In the genomic region with DNA sequence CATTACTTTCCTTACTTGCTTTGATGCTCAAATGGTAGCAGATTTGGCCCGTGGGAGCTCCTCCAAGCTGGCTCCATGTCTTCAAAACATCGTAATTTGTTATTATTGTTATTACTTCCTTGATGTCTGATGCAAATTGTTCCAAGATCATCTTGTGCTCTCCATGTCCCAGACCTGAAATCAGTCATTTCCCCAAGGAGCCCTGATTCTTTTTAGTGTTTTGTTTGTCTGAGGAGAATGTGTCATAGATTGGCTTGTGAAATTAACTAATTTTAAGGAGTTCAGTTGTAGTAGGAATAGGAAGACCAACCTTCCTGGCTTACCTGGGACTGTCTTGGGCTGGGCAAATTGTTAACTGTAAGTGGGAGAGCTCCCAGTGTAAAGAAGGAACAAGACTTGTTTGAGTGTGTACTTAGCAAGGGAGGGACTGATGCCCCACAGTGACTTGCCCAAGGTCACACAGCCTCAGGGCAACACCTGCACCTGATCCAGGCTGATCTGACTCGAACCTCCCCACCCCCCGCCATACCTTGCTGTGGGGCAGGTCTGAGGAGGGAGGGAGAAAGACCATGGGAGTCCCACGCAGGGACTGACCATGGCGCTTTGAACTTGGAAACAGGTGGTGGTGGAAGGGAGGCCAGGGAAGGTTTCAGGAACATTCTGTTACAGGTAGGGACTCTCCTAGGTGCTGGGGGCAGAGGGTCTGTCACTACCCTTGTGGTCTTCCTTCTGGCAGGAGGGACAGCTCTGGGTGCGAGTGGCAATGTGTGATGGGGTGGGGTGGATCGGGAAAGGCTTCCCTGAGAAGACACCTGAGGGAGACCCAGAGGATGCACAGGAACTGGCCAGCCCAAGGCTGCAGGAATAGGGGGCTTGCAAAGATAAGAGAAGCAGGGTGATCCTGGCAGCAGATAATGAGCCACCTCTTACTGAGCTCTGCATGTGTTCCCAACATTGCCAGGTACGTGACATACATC, we compare ENCODE assay signal across 21 cellular contexts. TPM values are rescaled to one million over a fixed set of nuclear protein-coding genes. Genes with fewer than 3 reads are reported as not detected.
DNase-seq lines count a peak whose midpoint lies in the region; ATAC-seq and TF ChIP-seq lines count a peak whose summit lies in the region.
"Had no signal": no experiment of that assay in that cellular context is flagged by ENCODE, and none has a peak within 500 bp of the region (broad histone marks: within the 10 kb centered on the region; RNA-seq: fewer than 3 reads in every experiment).

No MANE protein-coding gene starts in this region.

- no peaks in the 10 kb centered on the region for H3K27me3 Mint-ChIP-seq in CD4-positive, alpha-beta T cell
- H3K27me3 Mint-ChIP-seq in IgD-negative memory B cell: no peaks in the 10 kb centered on the region
- H3K27me3 Mint-ChIP-seq in neural crest cell (ENCODE audit: low read depth): peaks cover 3% of the 10 kb centered on the region

- no peaks in the 10 kb centered on the region for H3K27me3 ChIP-seq in CD4-positive, alpha-beta T cell (ENCODE audit: control insufficient read depth, insufficient read depth, low read length)
- H3K27me3 ChIP-seq in esophagus squamous epithelium: no peaks in the 10 kb centered on the region
- H3K27me3 ChIP-seq: body of pancreas, tibial artery had no signal

- peaks cover 36 to 77% (median 42%) of the 10 kb centered on the region in 3 donors for H3K4me1 ChIP-seq in esophagus squamous epithelium

- POLR2A ChIA-PET in CD4-positive, alpha-beta T cell (lab: Charles Lee): no interaction called here

- peaks cover 47% of the 10 kb centered on the region for H3K4me1 Mint-ChIP-seq in CD4-positive, alpha-beta T cell (ENCODE audit: low read depth)
- H3K4me1 Mint-ChIP-seq in IgD-negative memory B cell (peaks cover 35 to 53% (median 47%) of the 10 kb centered on the region in 3 donors), neural crest cell (peaks cover 23% of the 10 kb centered on the region)

- H3K36me3 Mint-ChIP-seq in CD4-positive, alpha-beta T cell (ENCODE audit: low read depth): no peaks in the 10 kb centered on the region
- peaks cover 2% of the 10 kb centered on the region for H3K36me3 Mint-ChIP-seq in IgD-negative memory B cell
- H3K36me3 Mint-ChIP-seq in neural crest cell (ENCODE audit: low read depth): no peaks in the 10 kb centered on the region

- H3K4me3 ChIP-seq in esophagus squamous epithelium: no peak overlapping the region
- H3K4me3 ChIP-seq: body of pancreas, SK-N-MC, tibial artery had no signal

- H3K27ac ChIP-seq in CD4-positive, alpha-beta T cell (ENCODE audit: low read depth, low read length): no peak overlapping the region
- H3K27ac ChIP-seq in esophagus squamous epithelium: peak overlapping the region in 3 of 4 donors; percentile 21 to 91 (median 51)
- H3K27ac ChIP-seq: body of pancreas, SK-N-MC, tibial artery had no signal

- H3K27ac Mint-ChIP-seq in CD4-positive, alpha-beta T cell: peak overlapping the region; percentile 100
- peak overlapping the region; percentile 32 to 95 (median 91) for H3K27ac Mint-ChIP-seq in IgD-negative memory B cell
- no peak overlapping the region for H3K27ac Mint-ChIP-seq in neural crest cell (ENCODE audit: unreplicated experiment)
- H3K27ac Mint-ChIP-seq: HFFc6; stimulated activated effector memory CD8-positive, alpha-beta T cell treated with anti-CD3 and anti-CD28 coated beads, Interleukin-12 subunit alpha, Interleukin-12 subunit beta, amount 100 ng/mL, for 72 hours had no signal

- TF ChIP-seq CTCF in CD4-positive, alpha-beta T cell (IDR thresholded peaks at IDR 0.05): no peak
- TF ChIP-seq CTCF in esophagus squamous epithelium (IDR thresholded peaks at IDR 0.05) (no peak), neural crest cell (conservative IDR thresholded peaks at IDR 0.05) (no peak), GM13976 (IDR thresholded peaks at IDR 0.05; ENCODE audit: borderline replicate concordance, control extremely low read depth, extremely low read depth, insufficient read depth, missing control alignments) (no peak)

- no peak for TF ChIP-seq POLR2A in esophagus squamous epithelium (IDR thresholded peaks at IDR 0.05)

- intact Hi-C loops in CD4-positive, alpha-beta T cell (cut with DNase I, micrococcal nuclease): loop anchor here (5.0 to 10.0 kb wide), 5 partner anchors 105 to 1400 kb away; a partner anchor contains a TSS
- intact Hi-C loops in esophagus squamous epithelium (cut with DNase I): no loop called here

- CTCF ChIA-PET in CD4-positive, alpha-beta T cell (lab: Charles Lee): interaction anchor here (0.6 kb wide), 1 partner anchor 9 kb away, joined by 3 read pairs; no protein-coding TSS in a partner anchor

- 73 to 82% methylated on average over 7 to 9 of the region's 9 CpGs for WGBS in esophagus squamous epithelium, 2 donors

- H3K4me3 Mint-ChIP-seq in CD4-positive, alpha-beta T cell: peak overlapping the region; percentile 40
- H3K4me3 Mint-ChIP-seq in IgD-negative memory B cell (peak overlapping the region in 3 of 4 donors; percentile 56 to 86 (median 66)), neural crest cell (peak overlapping the region; percentile 62)
- H3K4me3 Mint-ChIP-seq: HFFc6 had no signal

- in situ Hi-C loops in GM13976 (cut with MboI; ENCODE audit: low sequenced_read_pairs, unreplicated experiment): no loop called here

- H3K9me3 ChIP-seq in CD4-positive, alpha-beta T cell (ENCODE audit: control insufficient read depth, low read length): no peaks in the 10 kb centered on the region
- no peaks in the 10 kb centered on the region for H3K9me3 ChIP-seq in esophagus squamous epithelium
- H3K9me3 ChIP-seq: body of pancreas, tibial artery had no signal

- DNase-seq in CD4-positive, alpha-beta T cell: no peak
- DNase-seq in esophagus squamous epithelium (lab: John Stamatoyannopoulos, UW) (no peak), neural crest cell (ENCODE audit: low read depth, low spot score) (no peak), activated gamma-delta T cell treated with Interleukin-2 at 50 U/mL for 16 hours (no peak), GM13976 (ENCODE audit: low spot score) (no peak), DMS79 (lab: John Stamatoyannopoulos, UW) (no peak)
- DNase-seq in activated CD8-positive, alpha-beta memory T cell treated with anti-CD3 and anti-CD28 coated beads, Interleukin-2, amount 50 U/mL, for 48 hours: no peak
- DNase-seq: activated CD4-positive, CD25-positive, alpha-beta regulatory T cell treated with anti-CD3 and anti-CD28 coated beads, Interleukin-2, amount 50 U/mL, for 72 hours; body of pancreas; HFFc6; kidney; mammary epithelial cell; NCI-H1092; NCI-H2081; NCI-H510A; stimulated activated CD4-positive, alpha-beta T cell treated with anti-CD3 and anti-CD28 coated beads, Interleukin-15, amount 100 ng/mL, for 24 hours; tibial artery had no signal

- H3K36me3 ChIP-seq in esophagus squamous epithelium: no peaks in the 10 kb centered on the region
- H3K36me3 ChIP-seq: tibial artery had no signal

- no peaks in the 10 kb centered on the region for H3K9me3 Mint-ChIP-seq in CD4-positive, alpha-beta T cell
- H3K9me3 Mint-ChIP-seq in IgD-negative memory B cell (no peaks in the 10 kb centered on the region), neural crest cell (no peaks in the 10 kb centered on the region)
- H3K9me3 Mint-ChIP-seq: activated naive CD4-positive, alpha-beta T cell treated with anti-CD3 and anti-CD28 coated beads, Interleukin-2, amount 50 U/mL, for 72 hours; HFFc6; stimulated activated effector memory CD8-positive, alpha-beta T cell treated with anti-CD3 and anti-CD28 coated beads, Interleukin-12 subunit alpha, Interleukin-12 subunit beta, amount 100 ng/mL, for 72 hours had no signal

- no peak for ATAC-seq in CD4-positive, alpha-beta T cell (ENCODE audit: poor library complexity)
- ATAC-seq: activated naive CD4-positive, alpha-beta T cell treated with anti-CD3 and anti-CD28 coated beads, Interleukin-2, amount 50 U/mL, for 72 hours; body of pancreas; stimulated activated effector memory CD8-positive, alpha-beta T cell treated with anti-CD3 and anti-CD28 coated beads, Interleukin-12 subunit alpha, Interleukin-12 subunit beta, amount 100 ng/mL, for 72 hours had no signal

RNA-seq across cellular contexts. Expression of a gene that starts 2.7 kb away (rescaled TPM):
- total RNA-seq in CD4-positive, alpha-beta T cell: 10 to 100 TPM; 14.1 to 14.9 TPM
- polyA plus RNA-seq in IgD-negative memory B cell: 32.8 TPM
- 100 to 1,000 TPM in 1 of 4 donors, 10 to 100 TPM in 3; 81.7 to 116 (median 91.1) TPM for total RNA-seq in esophagus squamous epithelium
- 41.3 and 41.5 TPM in 2 replicates for total RNA-seq in neural crest cell
